ENCODE assay signal across 26 cellular contexts in genomic region chr4:88991746-88992145, GRCh38.
DNase-seq lines count a peak whose midpoint lies in the region; ATAC-seq and TF ChIP-seq lines count a peak whose summit lies in the region.
"Had no signal": no experiment of that assay in that cellular context is flagged by ENCODE, and none has a peak within 500 bp of the region (broad histone marks: within the 10 kb centered on the region; RNA-seq: fewer than 3 reads in every experiment).

No MANE protein-coding gene starts in this region.

- H3K4me3 ChIP-seq in RWPE2 (ENCODE audit: severe bottlenecking) (no peak overlapping the region), fibroblast of pulmonary artery (replicated peaks; ENCODE audit: low read depth, low read length) (no peak overlapping the region)
- H3K4me3 ChIP-seq: GM12878, hepatocyte, smooth muscle cell, stomach had no signal

- no peaks in the 10 kb centered on the region for H3K36me3 ChIP-seq in RWPE2 (ENCODE audit: low read depth)
- H3K36me3 ChIP-seq: stomach had no signal

- no peak for TF ChIP-seq CTCF in RWPE2 (IDR thresholded peaks at IDR 0.05; ENCODE audit: poor library complexity, severe bottlenecking)
- TF ChIP-seq CTCF in fibroblast of pulmonary artery (IDR thresholded peaks at IDR 0.05; ENCODE audit: low read length, missing control alignments): no peak

- H3K27ac ChIP-seq in RWPE2 (ENCODE audit: poor library complexity, severe bottlenecking): no peak overlapping the region
- H3K27ac ChIP-seq: 22Rv1, hepatocyte, stomach had no signal

- no peaks in the 10 kb centered on the region for H3K9me3 ChIP-seq in RWPE2 (ENCODE audit: severe bottlenecking)
- H3K9me3 ChIP-seq: stomach had no signal

- DNase-seq in DMS79 treated with DMSO at 0.1 percent for 48 hours (lab: John Stamatoyannopoulos, UW): peak; percentile 34
- DNase-seq in DMS79 (lab: John Stamatoyannopoulos, UW): no peak
- no peak for DNase-seq in RWPE2 (ENCODE audit: low spot score)
- peak; percentile 16 for DNase-seq in fibroblast of pulmonary artery (ENCODE audit: low read depth)
- peak; percentile 13 for DNase-seq in renal cortical epithelial cell (ENCODE audit: low read depth)
- no peak for DNase-seq in activated CD4-positive, alpha-beta T cell treated with anti-CD3 and anti-CD28 coated beads for 48 hours
- no peak for DNase-seq in activated effector memory CD4-positive, alpha-beta T cell treated with Interleukin-2 at 50 U/mL for 16 hours
- DNase-seq: activated CD4-positive, alpha-beta T cell treated with anti-CD3 and anti-CD28 coated beads, Interleukin-2, amount 50 U/mL, for 4 hours; activated gamma-delta T cell treated with Interleukin-2 at 50 U/mL for 16 hours; anterior cingulate cortex; endodermal cell; foreskin fibroblast; naive thymus-derived CD4-positive, alpha-beta T cell; NCI-H1105 treated with DMSO at 0.1 percent for 48 hours; NCI-H2081 treated with DMSO at 0.1 percent for 48 hours; NCI-H510A; posterior cingulate gyrus; SHP77 treated with DMSO at 0.1 percent for 48 hours; stimulated activated CD4-positive, alpha-beta T cell treated with anti-CD3 and anti-CD28 coated beads, Interleukin-4, amount 100 ng/mL, for 24 hours; stomach; T-cell had no signal

- no peaks in the 10 kb centered on the region for H3K4me1 ChIP-seq in RWPE2 (ENCODE audit: insufficient read depth, poor library complexity, severe bottlenecking)

- no peaks in the 10 kb centered on the region for H3K27me3 ChIP-seq in RWPE2 (ENCODE audit: insufficient read depth, poor library complexity, severe bottlenecking)
- H3K27me3 ChIP-seq: hepatocyte, stomach had no signal

- ATAC-seq in RWPE2 (ENCODE audit: low read depth) (peak; percentile 40; the same call in 1 of the 3 replicates), GM19035 (IDR thresholded peaks at IDR 0.05; ENCODE audit: unreplicated experiment) (no peak)
- ATAC-seq: GM12878; naive thymus-derived CD4-positive, alpha-beta T cell; T-cell had no signal

Comparison
In these comparisons a context has a peak if more than half of its experiments do, and no peak if none do; other contexts are left out.
1. DNase-seq: peak in DMS79 treated with DMSO at 0.1 percent for 48 hours (single experiment), fibroblast of pulmonary artery (single experiment) and renal cortical epithelial cell (single experiment); none in DMS79 (single experiment), RWPE2 (single experiment), activated CD4-positive, alpha-beta T cell treated with anti-CD3 and anti-CD28 coated beads for 48 hours (single experiment) and activated effector memory CD4-positive, alpha-beta T cell treated with Interleukin-2 at 50 U/mL for 16 hours (single experiment).